In genomic region chr1:114668784-114669561, GRCh38 we compare ENCODE assay signal across 7 cellular contexts. TPM values are rescaled to one million over a fixed set of nuclear protein-coding genes. Genes with fewer than 3 reads are reported as not detected.
DNase-seq lines count a peak whose midpoint lies in the region; ATAC-seq and TF ChIP-seq lines count a peak whose summit lies in the region.

No MANE protein-coding gene starts in this region.

- peaks cover 7% of the 10 kb centered on the region; the same call in 1 of the 2 replicates for H3F3A ChIP-seq in GM23338 (replicated peaks; ENCODE audit: low read depth)
- H3F3A ChIP-seq in SU-DHL-6 (ENCODE audit: insufficient read depth) = no peaks in the 10 kb centered on the region

- no peaks in the 10 kb centered on the region for H3K9me3 Mint-ChIP-seq in GM23338

- H3K27ac Mint-ChIP-seq in GM23338 = no peak overlapping the region

- H3K4me3 Mint-ChIP-seq in GM23338 = peak overlapping the region; percentile 85

- no peak overlapping the region for H3K27ac ChIP-seq in GM23338 (ENCODE audit: low read depth)
- H3K27ac ChIP-seq in SU-DHL-6 (ENCODE audit: low read depth, low read length) = no peak overlapping the region
- peak overlapping the region; percentile 38 for H3K27ac ChIP-seq in rectal smooth muscle tissue (ENCODE audit: low read depth, low read length)

- H3K27me3 ChIP-seq in GM23338 (ENCODE audit: insufficient read depth) = peaks cover 26% of the 10 kb centered on the region; the same call in 1 of the 2 replicates
- no peaks in the 10 kb centered on the region for H3K27me3 ChIP-seq in SU-DHL-6 (ENCODE audit: low read length)
- H3K27me3 ChIP-seq in rectal smooth muscle tissue (ENCODE audit: control insufficient read depth, insufficient read depth, low read length) = no peaks in the 10 kb centered on the region

- peaks cover 6% of the 10 kb centered on the region for H3K27me3 Mint-ChIP-seq in GM23338 (ENCODE audit: insufficient read depth, low read depth, poor library complexity)

- H3K9ac ChIP-seq in SU-DHL-6 (ENCODE audit: low read length) = peak overlapping the region; percentile 55
- H3K9ac ChIP-seq in rectal smooth muscle tissue (ENCODE audit: low read length) = peak overlapping the region; percentile 81

- no peaks in the 10 kb centered on the region for H4K20me1 ChIP-seq in GM23338 (replicated peaks; ENCODE audit: insufficient read depth)
- no peaks in the 10 kb centered on the region for H4K20me1 ChIP-seq in SU-DHL-6 (ENCODE audit: low read depth, low read length)

- H3K9me2 ChIP-seq in GM23338 (ENCODE audit: insufficient read depth) = no peaks in the 10 kb centered on the region
- no peaks in the 10 kb centered on the region for H3K9me2 ChIP-seq in SU-DHL-6 (replicated peaks; ENCODE audit: insufficient read depth, low read length)

- peaks cover 4% of the 10 kb centered on the region; the same call in 2 of the 3 replicates for H3K4me1 Mint-ChIP-seq in GM23338

- H3K79me2 ChIP-seq in GM23338 (replicated peaks; ENCODE audit: insufficient read depth) (no peaks in the 10 kb centered on the region), SU-DHL-6 (ENCODE audit: insufficient read depth, low read length) (no peaks in the 10 kb centered on the region)

- no peaks in the 10 kb centered on the region for H3K36me3 ChIP-seq in GM23338 (ENCODE audit: insufficient read depth)
- no peaks in the 10 kb centered on the region for H3K36me3 ChIP-seq in SU-DHL-6 (ENCODE audit: low read length)
- H3K36me3 ChIP-seq in rectal smooth muscle tissue (ENCODE audit: control insufficient read depth, insufficient read depth, low read length) = no peaks in the 10 kb centered on the region

- H3K4me2 ChIP-seq in GM23338 = peak overlapping the region; percentile 95
- H3K4me2 ChIP-seq in SU-DHL-6 (ENCODE audit: low read depth, low read length, poor library complexity, severe bottlenecking) = peak overlapping the region; percentile 85

- ATAC-seq in GM23338 (no peak), GM18498 (IDR thresholded peaks at IDR 0.05; ENCODE audit: unreplicated experiment) (no peak)

- no peaks in the 10 kb centered on the region for H3K9me3 ChIP-seq in SU-DHL-6 (ENCODE audit: insufficient read depth, low read length)

- H3K4me3 ChIP-seq in GM23338 (peak overlapping the region; percentile 84), SU-DHL-6 (ENCODE audit: insufficient read depth, low read length, poor library complexity, severe bottlenecking) (peak overlapping the region; percentile 61), fibroblast of the aortic adventitia (ENCODE audit: low read depth, low read length) (peak overlapping the region; percentile 74), rectal smooth muscle tissue (ENCODE audit: low read length) (peak overlapping the region; percentile 88)

- TF ChIP-seq CTCF in GM23338 (conservative IDR thresholded peaks at IDR 0.05; ENCODE audit: low read depth in 2 of 2) (no peak), SU-DHL-6 (IDR thresholded peaks at IDR 0.05; ENCODE audit: insufficient read depth, low read length, poor library complexity, severe bottlenecking) (no peak), fibroblast of the aortic adventitia (IDR thresholded peaks at IDR 0.05; ENCODE audit: insufficient read depth, low read length) (no peak)

- no peaks in the 10 kb centered on the region for H3K36me3 Mint-ChIP-seq in GM23338 (ENCODE audit: low read depth)

- H2AFZ ChIP-seq in GM23338 (peak overlapping the region; percentile 98), SU-DHL-6 (ENCODE audit: low read depth, low read length, severe bottlenecking) (peak overlapping the region; percentile 98)

- H3K4me1 ChIP-seq in GM23338 (ENCODE audit: insufficient read depth) = 0 out of 2 replicates have a peak, but pooled peaks cover 4% of the 10 kb centered on the region
- H3K4me1 ChIP-seq in rectal smooth muscle tissue (ENCODE audit: control insufficient read depth, insufficient read depth, low read length) = no peaks in the 10 kb centered on the region

- DNase-seq in GM23338 (ENCODE audit: low spot score) (peak; percentile 28), fibroblast of the aortic adventitia (ENCODE audit: low read depth) (peak; percentile 58), midbrain (lab: John Stamatoyannopoulos, UW) (no peak)
- no peak for DNase-seq in stimulated activated CD4-positive, alpha-beta T cell treated with anti-CD3 and anti-CD28 coated beads, Interleukin-12 subunit alpha, Interleukin-12 subunit beta, amount 100 ng/mL, for 4 hours

TF ChIP-seq in GM23338, 12 proteins besides CTCF, POLR2A, EP300 and RAD21 (continues in another document):
- TF ChIP-seq EZH2 (IDR thresholded peaks at IDR 0.05; ENCODE audit: low read depth, unreplicated experiment) (no peak), ZNF462 (CRISPR knock-in tag; IDR thresholded peaks at IDR 0.05) (no peak), NANOG (IDR thresholded peaks at IDR 0.05; ENCODE audit: borderline replicate concordance) (no peak), ETS1 (IDR thresholded peaks at IDR 0.05) (no peak)

RNA-seq across cellular contexts. Expression of gene DENND2C, which starts 0.9 kb away (rescaled TPM):
- 2.9 and 4.1 TPM in 2 replicates for total RNA-seq in GM23338 (2014; rRNA removed; shearing (Covaris generic))
- 4.9 and 7.0 TPM in 2 replicates for polyA plus RNA-seq in GM23338 (2016; fragmentation: Nextera tagmentation; extraction: Ambion mirVana)
- total RNA-seq in fibroblast of the aortic adventitia (ENCODE audit: low replicate concordance) = 4.8 and 5.3 TPM in 2 replicates

RNA-seq across cellular contexts. Expression of gene AMPD1, which starts 26.4 kb away (rescaled TPM):
- total RNA-seq in GM23338 (2014; rRNA removed; shearing (Covaris generic)) = not detected in 2 replicates
- 0.27 TPM in 1 of 2 replicates, not detected in the other for polyA plus RNA-seq in GM23338 (2016; fragmentation: Nextera tagmentation; extraction: Ambion mirVana)
- not detected in 2 replicates for total RNA-seq in fibroblast of the aortic adventitia (ENCODE audit: low replicate concordance)

RNA-seq across cellular contexts. Expression of gene NRAS, which starts 47.6 kb away (rescaled TPM):
- total RNA-seq in GM23338 (2014; rRNA removed; shearing (Covaris generic)) = 83.2 and 84.7 TPM in 2 replicates
- polyA plus RNA-seq in GM23338 (2016; fragmentation: Nextera tagmentation; extraction: Ambion mirVana) = 18.4 and 22.3 TPM in 2 replicates
- total RNA-seq in fibroblast of the aortic adventitia (ENCODE audit: low replicate concordance) = 27.1 and 80.1 TPM in 2 replicates

Comparison
In these comparisons a context has a peak if more than half of its experiments do, and no peak if none do; other contexts are left out.
1. DNase-seq: peak in GM23338 (single experiment) and fibroblast of the aortic adventitia (single experiment); none in midbrain (single experiment) and stimulated activated CD4-positive, alpha-beta T cell treated with anti-CD3 and anti-CD28 coated beads, Interleukin-12 subunit alpha, Interleukin-12 subunit beta, amount 100 ng/mL, for 4 hours (single experiment).
2. Peak in every context shown above with its lines, with median percentiles within 50 percentile points of each other: H3K4me3 ChIP-seq.